1 cellular context compared by ENCODE assay signal in the genomic region with DNA sequence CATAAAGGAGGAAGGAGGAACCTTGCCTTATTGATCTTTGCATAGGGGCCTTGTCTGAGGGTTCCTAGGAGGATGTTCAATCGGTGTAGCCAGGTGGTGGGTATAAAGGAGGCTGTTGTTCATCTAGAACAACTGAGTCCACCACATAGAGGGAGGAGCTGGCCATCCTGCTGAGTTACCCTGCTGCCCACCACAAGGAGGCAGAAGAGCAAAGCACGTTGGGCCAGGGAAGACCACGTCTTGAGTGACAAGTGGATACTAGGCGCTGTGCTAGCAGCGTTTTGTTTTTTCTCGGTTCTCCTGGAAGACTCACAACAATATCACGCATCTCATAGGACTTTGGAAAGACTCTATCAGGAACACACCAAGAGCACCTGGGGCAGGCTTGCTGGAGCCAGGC.
TF ChIP-seq lines count a peak whose summit lies in the region.

No MANE protein-coding gene starts in this region.

TF ChIP-seq in HCT116, 20 proteins besides CTCF, POLR2A, EP300 and RAD21:
- TF ChIP-seq TCF7L2 (IDR thresholded peaks at IDR 0.05; ENCODE audit: borderline replicate concordance, extremely low read depth, insufficient read depth, insufficient read length) = no peak
- TF ChIP-seq, protein P1, sequence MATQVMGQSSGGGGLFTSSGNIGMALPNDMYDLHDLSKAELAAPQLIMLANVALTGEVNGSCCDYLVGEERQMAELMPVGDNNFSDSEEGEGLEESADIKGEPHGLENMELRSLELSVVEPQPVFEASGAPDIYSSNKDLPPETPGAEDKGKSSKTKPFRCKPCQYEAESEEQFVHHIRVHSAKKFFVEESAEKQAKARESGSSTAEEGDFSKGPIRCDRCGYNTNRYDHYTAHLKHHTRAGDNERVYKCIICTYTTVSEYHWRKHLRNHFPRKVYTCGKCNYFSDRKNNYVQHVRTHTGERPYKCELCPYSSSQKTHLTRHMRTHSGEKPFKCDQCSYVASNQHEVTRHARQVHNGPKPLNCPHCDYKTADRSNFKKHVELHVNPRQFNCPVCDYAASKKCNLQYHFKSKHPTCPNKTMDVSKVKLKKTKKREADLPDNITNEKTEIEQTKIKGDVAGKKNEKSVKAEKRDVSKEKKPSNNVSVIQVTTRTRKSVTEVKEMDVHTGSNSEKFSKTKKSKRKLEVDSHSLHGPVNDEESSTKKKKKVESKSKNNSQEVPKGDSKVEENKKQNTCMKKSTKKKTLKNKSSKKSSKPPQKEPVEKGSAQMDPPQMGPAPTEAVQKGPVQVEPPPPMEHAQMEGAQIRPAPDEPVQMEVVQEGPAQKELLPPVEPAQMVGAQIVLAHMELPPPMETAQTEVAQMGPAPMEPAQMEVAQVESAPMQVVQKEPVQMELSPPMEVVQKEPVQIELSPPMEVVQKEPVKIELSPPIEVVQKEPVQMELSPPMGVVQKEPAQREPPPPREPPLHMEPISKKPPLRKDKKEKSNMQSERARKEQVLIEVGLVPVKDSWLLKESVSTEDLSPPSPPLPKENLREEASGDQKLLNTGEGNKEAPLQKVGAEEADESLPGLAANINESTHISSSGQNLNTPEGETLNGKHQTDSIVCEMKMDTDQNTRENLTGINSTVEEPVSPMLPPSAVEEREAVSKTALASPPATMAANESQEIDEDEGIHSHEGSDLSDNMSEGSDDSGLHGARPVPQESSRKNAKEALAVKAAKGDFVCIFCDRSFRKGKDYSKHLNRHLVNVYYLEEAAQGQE (IDR thresholded peaks at IDR 0.05; ENCODE audit: low read depth) = no peak
- TF ChIP-seq ELF1 (IDR thresholded peaks at IDR 0.05; ENCODE audit: borderline replicate concordance, low read depth) = no peak
- no peak for TF ChIP-seq YY1 (IDR thresholded peaks at IDR 0.05; ENCODE audit: extremely low read depth, insufficient replicate concordance, low read depth, low read length)
- no peak for TF ChIP-seq JUND (IDR thresholded peaks at IDR 0.05)
- no peak for TF ChIP-seq SP1 (IDR thresholded peaks at IDR 0.05; ENCODE audit: low read depth)
- TF ChIP-seq, protein P2, sequence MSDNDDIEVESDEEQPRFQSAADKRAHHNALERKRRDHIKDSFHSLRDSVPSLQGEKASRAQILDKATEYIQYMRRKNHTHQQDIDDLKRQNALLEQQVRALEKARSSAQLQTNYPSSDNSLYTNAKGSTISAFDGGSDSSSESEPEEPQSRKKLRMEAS (IDR thresholded peaks at IDR 0.05) = no peak
- TF ChIP-seq POLR2AphosphoS5 (IDR thresholded peaks at IDR 0.05; ENCODE audit: low read depth, low read length) = no peak
- TF ChIP-seq FOSL1 (IDR thresholded peaks at IDR 0.05; ENCODE audit: low read depth) = no peak
- TF ChIP-seq EGR1 (IDR thresholded peaks at IDR 0.05; ENCODE audit: low read depth) = no peak
- TF ChIP-seq CEBPB (IDR thresholded peaks at IDR 0.05; ENCODE audit: low read depth) = no peak
- no peak for TF ChIP-seq EZH2phosphoT487 (IDR thresholded peaks at IDR 0.05; ENCODE audit: borderline replicate concordance)
- TF ChIP-seq CBX3 (IDR thresholded peaks at IDR 0.05; ENCODE audit: low read depth) = no peak
TF ChIP-seq in HCT116: peak in this region for 0.
